Comparison of ENCODE assay signal across 1 cellular context in the genomic region with DNA sequence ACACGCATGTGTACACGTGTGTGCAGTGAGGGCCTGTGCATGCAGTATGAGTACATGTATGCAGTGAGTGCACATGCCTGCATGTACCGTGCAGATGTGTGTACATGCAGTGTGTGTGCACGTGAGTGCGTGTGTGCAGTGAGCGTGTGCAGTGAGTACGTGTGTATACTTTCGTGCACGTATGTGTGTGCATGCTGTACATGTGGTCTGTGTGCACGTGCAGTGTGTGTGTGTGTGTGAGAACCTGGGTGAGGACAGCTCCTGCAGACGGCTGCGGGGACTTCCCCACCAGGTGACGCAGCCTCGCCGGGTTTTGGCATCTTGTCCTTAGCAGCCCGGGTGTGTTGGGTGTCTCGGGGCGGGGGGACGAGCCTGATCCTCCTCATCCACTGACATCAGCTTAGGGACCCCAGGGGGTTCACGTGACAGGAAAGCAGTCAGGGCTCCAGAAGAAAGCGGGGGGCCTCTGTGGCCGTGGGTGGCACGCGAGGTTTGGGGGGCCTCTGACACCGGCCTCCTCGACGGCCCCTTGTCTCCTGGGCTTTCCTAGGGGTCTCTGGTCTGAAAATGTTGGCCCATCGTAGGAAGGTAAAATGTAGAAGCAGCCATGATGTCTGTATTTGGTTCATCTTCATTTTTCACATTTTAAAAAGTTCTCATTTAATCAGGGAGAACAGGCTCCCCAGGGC.
TF ChIP-seq lines count a peak whose summit lies in the region.

No MANE protein-coding gene starts in this region.

TF ChIP-seq in K562, 482 proteins besides CTCF, POLR2A, EP300 and RAD21:
- TF ChIP-seq, protein P1, sequence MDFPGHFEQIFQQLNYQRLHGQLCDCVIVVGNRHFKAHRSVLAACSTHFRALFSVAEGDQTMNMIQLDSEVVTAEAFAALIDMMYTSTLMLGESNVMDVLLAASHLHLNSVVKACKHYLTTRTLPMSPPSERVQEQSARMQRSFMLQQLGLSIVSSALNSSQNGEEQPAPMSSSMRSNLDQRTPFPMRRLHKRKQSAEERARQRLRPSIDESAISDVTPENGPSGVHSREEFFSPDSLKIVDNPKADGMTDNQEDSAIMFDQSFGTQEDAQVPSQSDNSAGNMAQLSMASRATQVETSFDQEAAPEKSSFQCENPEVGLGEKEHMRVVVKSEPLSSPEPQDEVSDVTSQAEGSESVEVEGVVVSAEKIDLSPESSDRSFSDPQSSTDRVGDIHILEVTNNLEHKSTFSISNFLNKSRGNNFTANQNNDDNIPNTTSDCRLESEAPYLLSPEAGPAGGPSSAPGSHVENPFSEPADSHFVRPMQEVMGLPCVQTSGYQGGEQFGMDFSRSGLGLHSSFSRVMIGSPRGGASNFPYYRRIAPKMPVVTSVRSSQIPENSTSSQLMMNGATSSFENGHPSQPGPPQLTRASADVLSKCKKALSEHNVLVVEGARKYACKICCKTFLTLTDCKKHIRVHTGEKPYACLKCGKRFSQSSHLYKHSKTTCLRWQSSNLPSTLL (IDR thresholded peaks at IDR 0.05) = no peak
- TF ChIP-seq ZNF384 (IDR thresholded peaks at IDR 0.05; ENCODE audit: low read depth, low read length) = no peak
- TF ChIP-seq ATF3 (IDR thresholded peaks at IDR 0.05) = no peak
- TF ChIP-seq ATF3 (CRISPR knock-in tag; conservative IDR thresholded peaks at IDR 0.05) = no peak
- TF ChIP-seq POLR2G (IDR thresholded peaks at IDR 0.05; ENCODE audit: low read depth, low read length) = no peak
- TF ChIP-seq ZNF79 (CRISPR knock-in tag; IDR thresholded peaks at IDR 0.05; ENCODE audit: low read depth) = no peak
- TF ChIP-seq, protein P2, sequence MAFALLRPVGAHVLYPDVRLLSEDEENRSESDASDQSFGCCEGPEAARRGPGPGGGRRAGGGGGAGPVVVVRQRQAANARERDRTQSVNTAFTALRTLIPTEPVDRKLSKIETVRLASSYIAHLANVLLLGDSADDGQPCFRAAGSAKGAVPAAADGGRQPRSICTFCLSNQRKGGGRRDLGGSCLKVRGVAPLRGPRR (CRISPR knock-in tag; IDR thresholded peaks at IDR 0.05) = no peak
- TF ChIP-seq ARID2 (IDR thresholded peaks at IDR 0.05) = peak; percentile 43; the same call in 1 of the 2 replicates
- TF ChIP-seq, protein P3, sequence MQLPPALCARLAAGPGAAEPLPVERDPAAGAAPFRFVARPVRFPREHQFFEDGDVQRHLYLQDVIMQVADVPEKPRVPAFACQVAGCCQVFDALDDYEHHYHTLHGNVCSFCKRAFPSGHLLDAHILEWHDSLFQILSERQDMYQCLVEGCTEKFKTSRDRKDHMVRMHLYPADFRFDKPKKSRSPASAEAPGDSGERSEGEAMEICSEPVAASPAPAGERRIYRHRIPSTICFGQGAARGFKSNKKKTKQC (CRISPR knock-in tag; IDR thresholded peaks at IDR 0.05) = no peak
- 0 out of 2 replicates have a peak, but pooled peaks have one; percentile 58 for TF ChIP-seq IRF2 (CRISPR knock-in tag; IDR thresholded peaks at IDR 0.05)
- TF ChIP-seq KDM1A (IDR thresholded peaks at IDR 0.05) = peak in 1 of 2 experiments; percentile 94; a peak in 2 of 4 replicates
- no peak for TF ChIP-seq NFE2L1 (tag; IDR thresholded peaks at IDR 0.05; ENCODE audit: borderline replicate concordance, low read depth)
- TF ChIP-seq ZNF696 (CRISPR knock-in tag; conservative IDR thresholded peaks at IDR 0.05) = no peak
- TF ChIP-seq TGIF2 (CRISPR knock-in tag; IDR thresholded peaks at IDR 0.05) = no peak
- no peak for TF ChIP-seq SRSF9 (IDR thresholded peaks at IDR 0.05; ENCODE audit: borderline replicate concordance, low read depth, low read length)
